Comparison of ENCODE assay signal across 16 cellular contexts in the genomic region with DNA sequence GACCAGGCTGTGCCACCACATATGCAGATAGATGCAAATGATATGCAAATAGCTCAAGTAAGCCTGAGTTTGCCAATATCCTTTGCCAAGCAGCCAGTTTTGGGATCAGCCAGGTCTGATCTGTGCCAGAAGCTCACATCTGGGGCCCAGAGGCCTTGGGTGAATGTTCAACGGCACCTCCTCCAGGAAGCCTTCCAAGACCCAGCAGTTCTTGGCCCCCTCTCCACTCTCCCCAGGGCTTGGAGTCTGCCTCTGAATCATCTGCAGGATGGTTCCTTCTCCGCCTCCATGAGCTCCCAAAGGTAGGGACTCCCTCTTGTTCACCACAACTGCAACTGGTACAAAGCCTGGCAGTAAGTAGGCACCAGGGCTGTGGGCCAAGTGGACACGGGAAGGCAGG.
DNase-seq lines count a peak whose midpoint lies in the region; ATAC-seq, FAIRE-seq and TF ChIP-seq lines count a peak whose summit lies in the region.
"Had no signal": no experiment of that assay in that cellular context is flagged by ENCODE, and none has a peak within 500 bp of the region (broad histone marks: within the 10 kb centered on the region; RNA-seq: fewer than 3 reads in every experiment).

No MANE protein-coding gene starts in this region.

- peaks cover 0 to 5% (median 0%) of the 10 kb centered on the region in 4 donors for H3K9me3 ChIP-seq in sigmoid colon
- peaks cover 0 to 15% (median 0%) of the 10 kb centered on the region in 4 donors for H3K9me3 ChIP-seq in tibial nerve

- H3K27me3 ChIP-seq in bronchial epithelial cell (ENCODE audit: control insufficient read depth, insufficient read depth, low read length) (peaks cover 2% of the 10 kb centered on the region), sigmoid colon (no peaks in the 10 kb centered on the region), tibial nerve (no peaks in the 10 kb centered on the region)
- H3K27me3 ChIP-seq: BE2C had no signal

- peak; percentile 86 for FAIRE-seq in bronchial epithelial cell (lab: Jason Lieb, UNC)
- FAIRE-seq: A204.1, GM12878, GM19239 had no signal

- H3K4me3 ChIP-seq in bronchial epithelial cell (ENCODE audit: low read depth, low read length), result no peak overlapping the region
- no peak overlapping the region for H3K4me3 ChIP-seq in sigmoid colon
- no peak overlapping the region for H3K4me3 ChIP-seq in tibial nerve
- H3K4me3 ChIP-seq: GM12878 had no signal

- H3K4me1 ChIP-seq in sigmoid colon (no peaks in the 10 kb centered on the region), tibial nerve (peaks cover 0 to 13% (median 0%) of the 10 kb centered on the region in 4 donors)
- H3K4me1 ChIP-seq: BE2C had no signal

- H3K36me3 ChIP-seq in bronchial epithelial cell (ENCODE audit: control insufficient read depth, insufficient read depth, low read length) (no peaks in the 10 kb centered on the region), sigmoid colon (no peaks in the 10 kb centered on the region), tibial nerve (no peaks in the 10 kb centered on the region)
- H3K36me3 ChIP-seq: BE2C had no signal

- DNase-seq in NCI-H526 (lab: John Stamatoyannopoulos, UW) (peak; percentile 78 to 80), bronchial epithelial cell (ENCODE audit: low read depth) (no peak), middle frontal gyrus (ENCODE audit: extremely low spot score, low spot score) (peak; percentile 5), sigmoid colon (peak; percentile 47), tibial nerve (ENCODE audit: low spot score in 2 of 2) (no peak)
- DNase-seq: BE2C; CD4-positive, alpha-beta memory T cell; DMS79; GOT3; H9 had no signal

- H3K27ac ChIP-seq in sigmoid colon (no peak overlapping the region), tibial nerve (no peak overlapping the region)
- H3K27ac ChIP-seq: C4-2B had no signal

- WGBS in sigmoid colon, 2 donors, result 84 to 89% methylated on average over 3 of the region's 3 CpGs
- 61 to 78% methylated on average over 3 of the region's 3 CpGs for WGBS in tibial nerve, 2 donors

- TF ChIP-seq POLR2A in sigmoid colon (IDR thresholded peaks at IDR 0.05) (no peak), tibial nerve (IDR thresholded peaks at IDR 0.05) (no peak)

- TF ChIP-seq EP300 in sigmoid colon (IDR thresholded peaks at IDR 0.05) (no peak), tibial nerve (IDR thresholded peaks at IDR 0.05) (no peak)

- ATAC-seq in HG02981 (IDR thresholded peaks at IDR 0.05; ENCODE audit: unreplicated experiment), result no peak
- no peak for ATAC-seq in GM18907 (IDR thresholded peaks at IDR 0.05; ENCODE audit: unreplicated experiment)
- ATAC-seq: GM12878 had no signal

- TF ChIP-seq CTCF in bronchial epithelial cell (IDR thresholded peaks at IDR 0.05; ENCODE audit: insufficient read depth, low read length, severe bottlenecking), result no peak
- no peak for TF ChIP-seq CTCF in sigmoid colon (IDR thresholded peaks at IDR 0.05)
- no peak for TF ChIP-seq CTCF in tibial nerve (IDR thresholded peaks at IDR 0.05)

- intact Hi-C loops in sigmoid colon (cut with DNase I), result no loop called here

Comparison
In these comparisons a context has a peak if more than half of its experiments do, and no peak if none do; other contexts are left out.
1. DNase-seq: peak in NCI-H526 (2 of 2), middle frontal gyrus (single experiment) and sigmoid colon (single experiment); none in bronchial epithelial cell (single experiment) and tibial nerve (0 of 2).